11 cellular contexts compared by ENCODE assay signal in genomic region chr4:8205749-8206611, GRCh38. TPM values are rescaled to one million over a fixed set of nuclear protein-coding genes. Genes with fewer than 3 reads are reported as not detected.
DNase-seq lines count a peak whose midpoint lies in the region; ATAC-seq, FAIRE-seq and TF ChIP-seq lines count a peak whose summit lies in the region.
"Had no signal": no experiment of that assay in that cellular context is flagged by ENCODE, and none has a peak within 500 bp of the region (broad histone marks: within the 10 kb centered on the region; RNA-seq: fewer than 3 reads in every experiment).

No MANE protein-coding gene starts in this region.

- H3K36me3 Mint-ChIP-seq in stimulated activated naive B cell treated with anti-CD40 and anti-IgM and Interleukin-4, amounts not matched to agents 10 μg/mL and 1 μg/mL and 100 μg/mL, for 72 hours: peaks cover 39 to 58% of the 10 kb centered on the region in 2 donors

- ATAC-seq in stimulated activated naive B cell treated with anti-CD40 and anti-IgM and Interleukin-4, amounts not matched to agents 10 μg/mL and 1 μg/mL and 100 μg/mL, for 72 hours (replicated peaks): peak; percentile 25 to 48
- no peak for ATAC-seq in GM19351 (IDR thresholded peaks at IDR 0.05; ENCODE audit: unreplicated experiment)

- POLR2A ChIA-PET in H1 (lab: Charles Lee; ENCODE audit: partially characterized antibody): no interaction called here

- H3K79me1 ChIP-seq in H1 (ENCODE audit: low read depth, low read length): no peaks in the 10 kb centered on the region

- no peaks in the 10 kb centered on the region for H3K27me3 Mint-ChIP-seq in stimulated activated naive B cell treated with anti-CD40 and anti-IgM and Interleukin-4, amounts not matched to agents 10 μg/mL and 1 μg/mL and 100 μg/mL, for 72 hours

- WGBS in H1 (ENCODE audit: extremely low coverage in 1 of 2, insufficient coverage in 1 of 2, insufficient read length in 1 of 2, insufficient replicate concordance in 2 of 2, low coverage in 1 of 2, low lambda C conversion rate in 2 of 2, missing lambda C conversion rate in 1 of 2), 2 experiments: 89% methylated on average over 24 of the region's 26 CpGs; no CpG with 5 or more reads in 1 of the 2 experiments

- H3K4ac ChIP-seq in H1 (replicated peaks; ENCODE audit: insufficient read length, low read depth, low read length): no peak overlapping the region

- H2BK12ac ChIP-seq in H1 (ENCODE audit: low read depth, low read length): peak overlapping the region; percentile 90; the same call in 1 of the 2 replicates

- peak overlapping the region; percentile 75 for H3K27ac Mint-ChIP-seq in stimulated activated naive B cell treated with anti-CD40 and anti-IgM and Interleukin-4, amounts not matched to agents 10 μg/mL and 1 μg/mL and 100 μg/mL, for 72 hours

- no peaks in the 10 kb centered on the region; the same call in 1 of the 2 replicates for H3K23me2 ChIP-seq in H1 (ENCODE audit: low read depth, low read length)

- H2BK5ac ChIP-seq in H1 (ENCODE audit: low read depth, low read length): peak overlapping the region; percentile 71

- no peak for FAIRE-seq in H1 (lab: Jason Lieb, UNC)

- TF ChIP-seq CTCF in H1 (IDR thresholded peaks at IDR 0.05; ENCODE audit: control extremely low read depth in 1 of 3, insufficient read depth in 1 of 3, low read depth in 1 of 3, low read length in 3 of 3) (no peak), GM10266 (IDR thresholded peaks at IDR 0.05; ENCODE audit: control insufficient read depth, insufficient read depth, low read depth, missing control alignments) (no peak)

- no peak for TF ChIP-seq RAD21 in H1 (IDR thresholded peaks at IDR 0.05 in 1 of 2, conservative IDR thresholded peaks at IDR 0.05 in 1 of 2; ENCODE audit: low read depth in 2 of 2, low read length in 2 of 2)

- peak overlapping the region; percentile 39; the same call in 1 of the 2 replicates for H2AK5ac ChIP-seq in H1 (ENCODE audit: low read depth, low read length)

- TF ChIP-seq EP300 in H1 (IDR thresholded peaks at IDR 0.05; ENCODE audit: borderline replicate concordance in 1 of 2, low read depth in 2 of 2, low read length in 2 of 2): no peak

- no peak for TF ChIP-seq POLR2A in H1 (IDR thresholded peaks at IDR 0.05; ENCODE audit: control extremely low read depth in 1 of 2, low read depth in 2 of 2, low read length in 2 of 2)

- H3K18ac ChIP-seq in H1 (ENCODE audit: extremely low read depth, low read length): peak overlapping the region; percentile 7; the same call in 1 of the 2 replicates

- no peak overlapping the region for H3K14ac ChIP-seq in H1 (ENCODE audit: insufficient read length)

- no peak overlapping the region for H3K9ac ChIP-seq in H1 (replicated peaks in 1 of 4; ENCODE audit: extremely low read depth in 1 of 4, low read depth in 3 of 4, low read length in 3 of 4)

- H3K56ac ChIP-seq in H1 (replicated peaks; ENCODE audit: insufficient read length, low read depth, low read length): no peak overlapping the region

- H2BK20ac ChIP-seq in H1 (ENCODE audit: low read length): no peak overlapping the region

- H2AFZ ChIP-seq in H1 (ENCODE audit: low read length): no peak overlapping the region

- DNase-seq in NCI-H1436 (lab: John Stamatoyannopoulos, UW): peak; percentile 41
- no peak for DNase-seq in NCI-H1436 treated with DMSO at 0.1 percent for 48 hours (lab: John Stamatoyannopoulos, UW)
- DNase-seq in NCI-H226: peak; percentile 82
- DNase-seq in H1 (ENCODE audit: low read depth in 1 of 2, low spot score in 2 of 2): no peak
- no peak for DNase-seq in stimulated activated naive B cell treated with anti-CD40 and anti-IgM and Interleukin-4, amounts not matched to agents 10 μg/mL and 1 μg/mL and 100 μg/mL, for 72 hours
- DNase-seq in LoVo (ENCODE audit: low spot score): no peak
- DNase-seq in GM10266 (ENCODE audit: extremely low spot score): no peak
- DNase-seq: activated CD4-positive, alpha-beta T cell treated with anti-CD3 and anti-CD28 coated beads for 1 hour; midbrain had no signal

- peak overlapping the region; percentile 41 to 47 for H3K4me3 Mint-ChIP-seq in stimulated activated naive B cell treated with anti-CD40 and anti-IgM and Interleukin-4, amounts not matched to agents 10 μg/mL and 1 μg/mL and 100 μg/mL, for 72 hours

- no peaks in the 10 kb centered on the region; a peak in 2 of 7 replicates for H3K4me1 ChIP-seq in H1 (replicated peaks in 1 of 4; ENCODE audit: control insufficient read depth in 3 of 4, insufficient read depth in 4 of 4, low read length in 3 of 4)

- H3K79me2 ChIP-seq in H1 (ENCODE audit: control insufficient read depth in 1 of 2, insufficient read depth in 2 of 2, low read length in 2 of 2): no peaks in the 10 kb centered on the region

- no peak overlapping the region for H3K4me2 ChIP-seq in H1 (ENCODE audit: insufficient read depth in 1 of 2, low read depth in 2 of 2, low read length in 2 of 2)

- no peak overlapping the region for H3K23ac ChIP-seq in H1 (ENCODE audit: insufficient read length)

- H3K4me3 ChIP-seq in H1 (ENCODE audit: extremely low read depth in 1 of 4, insufficient read depth in 2 of 4, low read depth in 3 of 4, low read length in 4 of 4): no peak overlapping the region

- peak overlapping the region; percentile 83; the same call in 1 of the 2 replicates for H4K8ac ChIP-seq in H1 (ENCODE audit: extremely low read depth, insufficient read depth, low read length)

- no peak overlapping the region for H2BK15ac ChIP-seq in H1 (ENCODE audit: low read length)

- H3K4me1 Mint-ChIP-seq in stimulated activated naive B cell treated with anti-CD40 and anti-IgM and Interleukin-4, amounts not matched to agents 10 μg/mL and 1 μg/mL and 100 μg/mL, for 72 hours: peaks cover 47 to 77% of the 10 kb centered on the region in 2 donors

- CTCF ChIA-PET in H1 (lab: Charles Lee; ENCODE audit: partially characterized antibody): interaction anchor here (1.0 to 4.6 kb wide), 5 partner anchors 11 to 61 kb away, joined by 3 to 17 read pairs (median 6); no protein-coding TSS in a partner anchor

- H4K20me1 ChIP-seq in H1 (replicated peaks in 1 of 2; ENCODE audit: control insufficient read depth in 1 of 2, insufficient read depth in 2 of 2, low read length in 2 of 2): no peaks in the 10 kb centered on the region

- peak overlapping the region; percentile 51 for H4K91ac ChIP-seq in H1 (replicated peaks; ENCODE audit: insufficient read length, low read length)

- no peaks in the 10 kb centered on the region for H3K27me3 ChIP-seq in H1 (replicated peaks in 1 of 4; ENCODE audit: control insufficient read depth in 3 of 4, extremely low read depth in 1 of 4, insufficient read depth in 3 of 4, low read length in 3 of 4)

- H3K27ac ChIP-seq in H1 (ENCODE audit: low read depth, low read length): no peak overlapping the region
- H3K27ac ChIP-seq: 22Rv1 had no signal

- no peak overlapping the region for H4K5ac ChIP-seq in H1 (ENCODE audit: insufficient read length, low read depth, low read length)

- no peak overlapping the region for H2BK120ac ChIP-seq in H1 (replicated peaks; ENCODE audit: low read depth, low read length)

- no peaks in the 10 kb centered on the region for H3K9me3 ChIP-seq in H1 (ENCODE audit: insufficient read depth in 2 of 2, low read depth in 1 of 2, low read length in 1 of 2)

- no peaks in the 10 kb centered on the region for H3K9me3 Mint-ChIP-seq in stimulated activated naive B cell treated with anti-CD40 and anti-IgM and Interleukin-4, amounts not matched to agents 10 μg/mL and 1 μg/mL and 100 μg/mL, for 72 hours

- H3K36me3 ChIP-seq in H1 (ENCODE audit: control insufficient read depth in 2 of 4, insufficient read depth in 4 of 4, low read length in 3 of 4): no peaks in the 10 kb centered on the region

TF ChIP-seq in H1, 55 proteins besides CTCF, POLR2A, EP300 and RAD21 (continues in another document):
- no peak for TF ChIP-seq RBBP5 (IDR thresholded peaks at IDR 0.05; ENCODE audit: borderline replicate concordance, low read depth, low read length)
- no peak for TF ChIP-seq ATF3 (IDR thresholded peaks at IDR 0.05; ENCODE audit: insufficient read depth, low read depth, low read length)

RNA-seq across cellular contexts. Expression of gene SH3TC1, which starts 6.9 kb away (rescaled TPM):
- 0.29 TPM in 1 of 2 replicates, not detected in the other for total RNA-seq in H1 (2021; fragmentation: NEBNext Ultra II Directional; extraction: Animal tissue kit (Norgen Biotek cat#: 25700))
- polyA plus RNA-seq in H1 (2011; rRNA removed): 0.13 and 0.15 TPM in 2 replicates
- 0.14 TPM for polyA plus RNA-seq in H1 (2011; cell fraction: cytosol; rRNA removed)
- polyA plus RNA-seq in H1 (2011; cell fraction: nucleus; rRNA removed): 0.29 TPM
- polyA plus RNA-seq in H1 (2012, experiment 1 of 2): 0.08 to 0.36 TPM (median 0.14 TPM) in 4 replicates
- polyA plus RNA-seq in H1 (2012, experiment 2 of 2): 0.22 TPM
- polyA plus RNA-seq in H1 (2013, experiment 1 of 2): 0.16 TPM
- 0.07 TPM for polyA plus RNA-seq in H1 (2013, experiment 2 of 2)
- polyA minus RNA-seq in H1 (2011; rRNA and poly(A)+ RNA removed): 0.13 and 0.71 TPM in 2 replicates
- not detected for polyA minus RNA-seq in H1 (2011; cell fraction: cytosol; rRNA and poly(A)+ RNA removed)
- polyA minus RNA-seq in H1 (2011; cell fraction: nucleus; rRNA and poly(A)+ RNA removed): 0.30 TPM

RNA-seq across cellular contexts. Expression of gene ABLIM2, which starts 47.4 kb away (rescaled TPM):
- total RNA-seq in H1 (2021; fragmentation: NEBNext Ultra II Directional; extraction: Animal tissue kit (Norgen Biotek cat#: 25700)): 2.8 and 3.0 TPM in 2 replicates
- polyA plus RNA-seq in H1 (2011; rRNA removed): 3.0 TPM in 2 replicates
- polyA plus RNA-seq in H1 (2011; cell fraction: cytosol; rRNA removed): 3.6 TPM
- 5.9 TPM for polyA plus RNA-seq in H1 (2011; cell fraction: nucleus; rRNA removed)
- 2.9 to 4.0 TPM (median 3.3 TPM) in 4 replicates for polyA plus RNA-seq in H1 (2012, experiment 1 of 2)
- 2.2 TPM for polyA plus RNA-seq in H1 (2012, experiment 2 of 2)
- 0.95 TPM for polyA plus RNA-seq in H1 (2013, experiment 1 of 2)
- polyA plus RNA-seq in H1 (2013, experiment 2 of 2): 1.2 TPM
- polyA minus RNA-seq in H1 (2011; rRNA and poly(A)+ RNA removed): 2.7 and 4.9 TPM in 2 replicates
- polyA minus RNA-seq in H1 (2011; cell fraction: cytosol; rRNA and poly(A)+ RNA removed): 1.2 TPM
- 9.1 TPM for polyA minus RNA-seq in H1 (2011; cell fraction: nucleus; rRNA and poly(A)+ RNA removed)

Comparison
In these comparisons a context has a peak if more than half of its experiments do, and no peak if none do; other contexts are left out.
1. DNase-seq: peak in NCI-H1436 (single experiment) and NCI-H226 (single experiment); none in NCI-H1436 treated with DMSO at 0.1 percent for 48 hours (single experiment), H1 (0 of 2), stimulated activated naive B cell treated with anti-CD40 and anti-IgM and Interleukin-4, amounts not matched to agents 10 μg/mL and 1 μg/mL and 100 μg/mL, for 72 hours (single experiment), LoVo (single experiment) and GM10266 (single experiment).